ENCODE assay signal across 1 cellular context in the genomic region with DNA sequence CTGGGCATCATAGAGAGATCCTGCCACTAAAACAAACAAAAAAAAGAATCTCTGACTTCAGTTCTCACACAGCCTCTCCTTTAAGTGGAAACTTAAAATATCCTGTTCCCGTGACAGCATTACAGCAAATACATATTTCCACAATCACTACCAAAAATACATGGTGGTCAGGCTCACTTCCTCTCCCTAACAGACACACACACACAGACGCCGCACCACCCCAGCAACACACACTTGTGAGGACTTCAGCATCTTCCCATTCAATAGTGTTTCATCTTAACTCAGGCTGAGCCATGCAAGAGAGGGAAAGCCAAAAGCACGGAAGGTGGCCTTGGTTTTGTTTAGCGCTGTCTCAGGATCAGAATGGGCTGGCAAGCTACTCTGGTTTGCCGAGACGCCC.
A peak's percentile ranks its signal among the peaks of the same experiment; 100 is the strongest.
TF ChIP-seq lines count a peak whose summit lies in the region.

No MANE protein-coding gene starts in this region.

TF ChIP-seq in GM12878, 131 proteins besides CTCF, POLR2A, EP300 and RAD21 (continued from another document):
- TF ChIP-seq, protein P1, sequence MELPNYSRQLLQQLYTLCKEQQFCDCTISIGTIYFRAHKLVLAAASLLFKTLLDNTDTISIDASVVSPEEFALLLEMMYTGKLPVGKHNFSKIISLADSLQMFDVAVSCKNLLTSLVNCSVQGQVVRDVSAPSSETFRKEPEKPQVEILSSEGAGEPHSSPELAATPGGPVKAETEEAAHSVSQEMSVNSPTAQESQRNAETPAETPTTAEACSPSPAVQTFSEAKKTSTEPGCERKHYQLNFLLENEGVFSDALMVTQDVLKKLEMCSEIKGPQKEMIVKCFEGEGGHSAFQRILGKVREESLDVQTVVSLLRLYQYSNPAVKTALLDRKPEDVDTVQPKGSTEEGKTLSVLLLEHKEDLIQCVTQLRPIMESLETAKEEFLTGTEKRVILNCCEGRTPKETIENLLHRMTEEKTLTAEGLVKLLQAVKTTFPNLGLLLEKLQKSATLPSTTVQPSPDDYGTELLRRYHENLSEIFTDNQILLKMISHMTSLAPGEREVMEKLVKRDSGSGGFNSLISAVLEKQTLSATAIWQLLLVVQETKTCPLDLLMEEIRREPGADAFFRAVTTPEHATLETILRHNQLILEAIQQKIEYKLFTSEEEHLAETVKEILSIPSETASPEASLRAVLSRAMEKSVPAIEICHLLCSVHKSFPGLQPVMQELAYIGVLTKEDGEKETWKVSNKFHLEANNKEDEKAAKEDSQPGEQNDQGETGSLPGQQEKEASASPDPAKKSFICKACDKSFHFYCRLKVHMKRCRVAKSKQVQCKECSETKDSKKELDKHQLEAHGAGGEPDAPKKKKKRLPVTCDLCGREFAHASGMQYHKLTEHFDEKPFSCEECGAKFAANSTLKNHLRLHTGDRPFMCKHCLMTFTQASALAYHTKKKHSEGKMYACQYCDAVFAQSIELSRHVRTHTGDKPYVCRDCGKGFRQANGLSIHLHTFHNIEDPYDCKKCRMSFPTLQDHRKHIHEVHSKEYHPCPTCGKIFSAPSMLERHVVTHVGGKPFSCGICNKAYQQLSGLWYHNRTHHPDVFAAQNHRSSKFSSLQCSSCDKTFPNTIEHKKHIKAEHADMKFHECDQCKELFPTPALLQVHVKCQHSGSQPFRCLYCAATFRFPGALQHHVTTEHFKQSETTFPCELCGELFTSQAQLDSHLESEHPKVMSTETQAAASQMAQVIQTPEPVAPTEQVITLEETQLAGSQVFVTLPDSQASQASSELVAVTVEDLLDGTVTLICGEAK (IDR thresholded peaks at IDR 0.05; ENCODE audit: borderline replicate concordance) = no peak
- no peak for TF ChIP-seq ZNF274 (IDR thresholded peaks at IDR 0.05; ENCODE audit: insufficient read depth, insufficient read length)
- TF ChIP-seq, protein P2, sequence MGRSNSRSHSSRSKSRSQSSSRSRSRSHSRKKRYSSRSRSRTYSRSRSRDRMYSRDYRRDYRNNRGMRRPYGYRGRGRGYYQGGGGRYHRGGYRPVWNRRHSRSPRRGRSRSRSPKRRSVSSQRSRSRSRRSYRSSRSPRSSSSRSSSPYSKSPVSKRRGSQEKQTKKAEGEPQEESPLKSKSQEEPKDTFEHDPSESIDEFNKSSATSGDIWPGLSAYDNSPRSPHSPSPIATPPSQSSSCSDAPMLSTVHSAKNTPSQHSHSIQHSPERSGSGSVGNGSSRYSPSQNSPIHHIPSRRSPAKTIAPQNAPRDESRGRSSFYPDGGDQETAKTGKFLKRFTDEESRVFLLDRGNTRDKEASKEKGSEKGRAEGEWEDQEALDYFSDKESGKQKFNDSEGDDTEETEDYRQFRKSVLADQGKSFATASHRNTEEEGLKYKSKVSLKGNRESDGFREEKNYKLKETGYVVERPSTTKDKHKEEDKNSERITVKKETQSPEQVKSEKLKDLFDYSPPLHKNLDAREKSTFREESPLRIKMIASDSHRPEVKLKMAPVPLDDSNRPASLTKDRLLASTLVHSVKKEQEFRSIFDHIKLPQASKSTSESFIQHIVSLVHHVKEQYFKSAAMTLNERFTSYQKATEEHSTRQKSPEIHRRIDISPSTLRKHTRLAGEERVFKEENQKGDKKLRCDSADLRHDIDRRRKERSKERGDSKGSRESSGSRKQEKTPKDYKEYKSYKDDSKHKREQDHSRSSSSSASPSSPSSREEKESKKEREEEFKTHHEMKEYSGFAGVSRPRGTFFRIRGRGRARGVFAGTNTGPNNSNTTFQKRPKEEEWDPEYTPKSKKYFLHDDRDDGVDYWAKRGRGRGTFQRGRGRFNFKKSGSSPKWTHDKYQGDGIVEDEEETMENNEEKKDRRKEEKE (IDR thresholded peaks at IDR 0.05) = no peak
- 0 out of 2 replicates have a peak, but pooled peaks have one; percentile 10 for TF ChIP-seq MEF2A (IDR thresholded peaks at IDR 0.05; ENCODE audit: insufficient read depth, low read depth, low read length)
